1 cellular context compared by ENCODE assay signal in genomic region chr7:138089080-138089901, GRCh38.
TF ChIP-seq lines count a peak whose summit lies in the region.

No MANE protein-coding gene starts in this region.

TF ChIP-seq in HepG2, 621 proteins besides CTCF, POLR2A, EP300 and RAD21 (continued from another document):
- TF ChIP-seq SNAPC4 (CRISPR knock-in tag; IDR thresholded peaks at IDR 0.05) (no peak), ZKSCAN1 (IDR thresholded peaks at IDR 0.05; ENCODE audit: low read length) (no peak), HMGXB3 (CRISPR knock-in tag; IDR thresholded peaks at IDR 0.05; ENCODE audit: borderline replicate concordance) (no peak; the same call in 1 of the 2 replicates)
